ENCODE assay signal across 22 cellular contexts in the genomic region with DNA sequence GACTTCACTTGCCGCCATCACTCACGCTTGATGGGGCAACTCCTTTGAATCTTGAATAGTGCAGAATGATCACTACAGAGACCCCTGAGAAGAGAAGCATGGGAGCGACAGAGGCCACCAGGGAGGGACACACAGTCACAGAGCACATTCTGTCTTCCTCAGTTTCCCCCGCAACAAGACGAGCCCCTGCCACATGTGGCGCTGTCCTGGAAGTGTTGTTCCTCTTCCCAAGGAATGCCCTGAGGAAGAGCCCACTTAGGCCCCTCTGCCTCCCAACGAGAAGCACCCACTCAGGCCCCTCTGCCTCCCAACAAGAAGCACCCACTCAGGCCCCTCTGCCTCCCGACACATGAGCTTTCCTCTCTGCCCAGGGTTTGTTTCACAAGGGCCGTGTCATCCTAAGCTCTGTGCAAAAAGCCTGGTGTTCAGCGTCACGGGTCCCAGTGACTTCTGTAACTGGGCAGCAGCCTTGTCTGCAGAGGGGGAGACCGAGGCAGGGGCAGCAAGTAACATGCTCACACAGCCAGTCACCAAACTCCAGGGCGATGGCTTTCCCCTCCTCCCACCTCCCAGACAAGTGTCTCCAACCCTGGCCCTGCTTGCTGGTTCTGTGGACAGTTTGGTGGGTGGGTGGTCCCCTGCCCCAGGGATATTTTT. TPM values are rescaled to one million over a fixed set of nuclear protein-coding genes. Genes with fewer than 3 reads are reported as not detected.
DNase-seq lines count a peak whose midpoint lies in the region; ATAC-seq, FAIRE-seq and TF ChIP-seq lines count a peak whose summit lies in the region.
"Had no signal": no experiment of that assay in that cellular context is flagged by ENCODE, and none has a peak within 500 bp of the region (broad histone marks: within the 10 kb centered on the region; RNA-seq: fewer than 3 reads in every experiment).

No MANE protein-coding gene starts in this region.

- H3K4me2 ChIP-seq in OCI-LY1 (ENCODE audit: low read length) (peak overlapping the region; percentile 86), neural progenitor cell (no peak overlapping the region)

- H3K79me2 ChIP-seq in OCI-LY1 (ENCODE audit: insufficient read depth, low read length) (peaks cover 7% of the 10 kb centered on the region; the same call in 1 of the 2 replicates), neural progenitor cell (ENCODE audit: low read depth) (no peaks in the 10 kb centered on the region)

- H3K9me3 Mint-ChIP-seq in activated CD8-positive, alpha-beta T cell treated with anti-CD3 and anti-CD28 coated beads for 36 hours: no peaks in the 10 kb centered on the region
- H3K9me3 Mint-ChIP-seq in activated CD8-positive, alpha-beta T cell treated with anti-CD3 and anti-CD28 coated beads, Interleukin-2, amount 10 ng/mL, durations not matched to agents 7 days and 5 days (ENCODE audit: insufficient read depth): no peaks in the 10 kb centered on the region
- H3K9me3 Mint-ChIP-seq in stimulated activated memory B cell treated with anti-CD40 and anti-IgM and Interleukin-4, amounts not matched to agents 10 μg/mL and 1 μg/mL and 100 μg/mL, for 72 hours: no peaks in the 10 kb centered on the region
- no peaks in the 10 kb centered on the region for H3K9me3 Mint-ChIP-seq in neural progenitor cell
- H3K9me3 Mint-ChIP-seq: activated CD4-positive, alpha-beta T cell treated with anti-CD3 and anti-CD28 coated beads, Interleukin-2, amount 10 ng/mL, durations not matched to agents 24 days and 14 days; central memory CD8-positive, alpha-beta T cell had no signal

- H3K9me2 ChIP-seq in OCI-LY1 (ENCODE audit: low read depth, low read length): no peaks in the 10 kb centered on the region

- H3K9ac ChIP-seq in OCI-LY1 (ENCODE audit: low read length): peak overlapping the region; percentile 78
- H3K9ac ChIP-seq in kidney (ENCODE audit: low read length in 2 of 2): no peak overlapping the region
- H3K9ac ChIP-seq in neural progenitor cell: no peak overlapping the region

- peaks cover 2% of the 10 kb centered on the region for H3K36me3 Mint-ChIP-seq in activated CD8-positive, alpha-beta T cell treated with anti-CD3 and anti-CD28 coated beads for 36 hours (ENCODE audit: low read depth)
- H3K36me3 Mint-ChIP-seq in activated CD8-positive, alpha-beta T cell treated with anti-CD3 and anti-CD28 coated beads, Interleukin-2, amount 10 ng/mL, durations not matched to agents 7 days and 5 days (ENCODE audit: low read depth): peaks cover 28% of the 10 kb centered on the region
- H3K36me3 Mint-ChIP-seq in stimulated activated memory B cell treated with anti-CD40 and anti-IgM and Interleukin-4, amounts not matched to agents 10 μg/mL and 1 μg/mL and 100 μg/mL, for 72 hours: peaks cover 38% of the 10 kb centered on the region
- no peaks in the 10 kb centered on the region for H3K36me3 Mint-ChIP-seq in neural progenitor cell

- H3F3A ChIP-seq in OCI-LY1 (ENCODE audit: insufficient read depth, low read length) (no peaks in the 10 kb centered on the region), neural progenitor cell (ENCODE audit: low read depth) (no peaks in the 10 kb centered on the region)

- H3K4me1 Mint-ChIP-seq in activated CD8-positive, alpha-beta T cell treated with anti-CD3 and anti-CD28 coated beads for 36 hours (ENCODE audit: low read depth): peaks cover 22% of the 10 kb centered on the region
- peaks cover 26% of the 10 kb centered on the region for H3K4me1 Mint-ChIP-seq in activated CD8-positive, alpha-beta T cell treated with anti-CD3 and anti-CD28 coated beads, Interleukin-2, amount 10 ng/mL, durations not matched to agents 7 days and 5 days (ENCODE audit: low read depth)
- H3K4me1 Mint-ChIP-seq in stimulated activated memory B cell treated with anti-CD40 and anti-IgM and Interleukin-4, amounts not matched to agents 10 μg/mL and 1 μg/mL and 100 μg/mL, for 72 hours: peaks cover 75% of the 10 kb centered on the region
- H3K4me1 Mint-ChIP-seq in neural progenitor cell: peaks cover 44% of the 10 kb centered on the region

- ATAC-seq in activated CD8-positive, alpha-beta T cell treated with anti-CD3 and anti-CD28 coated beads for 36 hours: no peak
- ATAC-seq in activated CD8-positive, alpha-beta T cell treated with anti-CD3 and anti-CD28 coated beads, Interleukin-2, amount 10 ng/mL, durations not matched to agents 7 days and 5 days: no peak
- no peak for ATAC-seq in stimulated activated memory B cell treated with anti-CD40 and anti-IgM and Interleukin-4, amounts not matched to agents 10 μg/mL and 1 μg/mL and 100 μg/mL, for 72 hours
- ATAC-seq: SK-N-SH treated with all-trans-retinoic acid at 6 μM for 48 hours had no signal

- no peak for FAIRE-seq in kidney (lab: Jason Lieb, UNC)
- FAIRE-seq: H54, RCC 7860 had no signal

- intact Hi-C loops in activated CD8-positive, alpha-beta T cell treated with anti-CD3 and anti-CD28 coated beads for 36 hours (cut with micrococcal nuclease): no loop called here
- intact Hi-C loops in kidney (cut with DNase I): no loop called here

- TF ChIP-seq CTCF in activated CD8-positive, alpha-beta T cell treated with anti-CD3 and anti-CD28 coated beads for 36 hours (IDR thresholded peaks at IDR 0.05): no peak
- TF ChIP-seq CTCF in OCI-LY1 (IDR thresholded peaks at IDR 0.05; ENCODE audit: low read length): peak; percentile 35; the same call in 1 of the 2 replicates
- no peak for TF ChIP-seq CTCF in kidney (IDR thresholded peaks at IDR 0.05; ENCODE audit: borderline replicate concordance, extremely low read depth, insufficient read depth)
- no peak for TF ChIP-seq CTCF in neural progenitor cell (IDR thresholded peaks at IDR 0.05)

- no peak overlapping the region for H2AFZ ChIP-seq in OCI-LY1 (ENCODE audit: low read length)
- H2AFZ ChIP-seq in neural progenitor cell (replicated peaks): no peak overlapping the region

- H3K4me1 ChIP-seq in OCI-LY1 (ENCODE audit: insufficient read depth, low read length, severe bottlenecking) (peaks cover 100% of the 10 kb centered on the region), kidney (ENCODE audit: control insufficient read depth in 1 of 2, insufficient read depth in 1 of 2, low read depth in 1 of 2, low read length in 2 of 2) (peaks cover 9 to 21% of the 10 kb centered on the region in 2 donors), neural progenitor cell (peaks cover 8% of the 10 kb centered on the region)

- CTCF ChIA-PET in activated CD8-positive, alpha-beta T cell treated with anti-CD3 and anti-CD28 coated beads for 36 hours (lab: Charles Lee): no interaction called here
- CTCF ChIA-PET in activated CD8-positive, alpha-beta T cell treated with anti-CD3 and anti-CD28 coated beads, Interleukin-2, amount 10 ng/mL, durations not matched to agents 7 days and 5 days (lab: Charles Lee): interaction anchor here (6.7 kb wide), 1 partner anchor 66 kb away, joined by 56 read pairs; no protein-coding TSS in a partner anchor

- H3K4me3 ChIP-seq in OCI-LY1 (ENCODE audit: low read depth, low read length, poor library complexity, severe bottlenecking) (peak overlapping the region; percentile 65), kidney (ENCODE audit: low read length in 2 of 2) (no peak overlapping the region), neural progenitor cell (no peak overlapping the region)

- H3K27me3 ChIP-seq in OCI-LY1 (ENCODE audit: insufficient read depth, low read length) (no peaks in the 10 kb centered on the region), neural progenitor cell (no peaks in the 10 kb centered on the region)
- H3K27me3 ChIP-seq: upper lobe of left lung had no signal

- H3K27ac ChIP-seq in OCI-LY1 (ENCODE audit: low read depth, low read length, poor library complexity, severe bottlenecking) (peak overlapping the region; percentile 98), kidney (ENCODE audit: low read depth in 2 of 2, low read length in 2 of 2) (peak overlapping the region in 1 of 2 donors; percentile 20), neural progenitor cell (no peak overlapping the region)

- H3K36me3 ChIP-seq in OCI-LY1 (ENCODE audit: insufficient read depth, low read length): peaks cover 5% of the 10 kb centered on the region; the same call in 1 of the 2 replicates
- no peaks in the 10 kb centered on the region for H3K36me3 ChIP-seq in kidney (ENCODE audit: control insufficient read depth in 1 of 2, insufficient read depth in 2 of 2, low read length in 2 of 2)
- no peaks in the 10 kb centered on the region for H3K36me3 ChIP-seq in neural progenitor cell

- no peaks in the 10 kb centered on the region for H4K20me1 ChIP-seq in OCI-LY1 (ENCODE audit: insufficient read depth, low read length)
- H4K20me1 ChIP-seq in neural progenitor cell (ENCODE audit: low read depth): no peaks in the 10 kb centered on the region

- H3K27ac Mint-ChIP-seq in activated CD8-positive, alpha-beta T cell treated with anti-CD3 and anti-CD28 coated beads for 36 hours: no peak overlapping the region
- no peak overlapping the region for H3K27ac Mint-ChIP-seq in activated CD8-positive, alpha-beta T cell treated with anti-CD3 and anti-CD28 coated beads, Interleukin-2, amount 10 ng/mL, durations not matched to agents 7 days and 5 days
- H3K27ac Mint-ChIP-seq in stimulated activated memory B cell treated with anti-CD40 and anti-IgM and Interleukin-4, amounts not matched to agents 10 μg/mL and 1 μg/mL and 100 μg/mL, for 72 hours: peak overlapping the region; percentile 89
- no peak overlapping the region for H3K27ac Mint-ChIP-seq in neural progenitor cell
- H3K27ac Mint-ChIP-seq: activated CD4-positive, alpha-beta T cell treated with anti-CD3 and anti-CD28 coated beads, Interleukin-2, amount 10 ng/mL, durations not matched to agents 24 days and 14 days had no signal

- DNase-seq in activated CD8-positive, alpha-beta T cell treated with anti-CD3 and anti-CD28 coated beads for 36 hours: no peak
- no peak for DNase-seq in activated CD8-positive, alpha-beta T cell treated with anti-CD3 and anti-CD28 coated beads, Interleukin-2, amount 10 ng/mL, durations not matched to agents 7 days and 5 days
- peak; percentile 51 for DNase-seq in kidney
- no peak for DNase-seq in neural progenitor cell (ENCODE audit: low spot score)
- no peak for DNase-seq in NCI-H510A treated with DMSO at 0.1 percent for 48 hours (lab: John Stamatoyannopoulos, UW)
- no peak for DNase-seq in MV-4-11 (lab: John Stamatoyannopoulos, UW)
- DNase-seq: activated CD4-positive, alpha-beta T cell treated with anti-CD3 and anti-CD28 coated beads, Interleukin-2, amount 10 ng/mL, durations not matched to agents 24 days and 14 days; activated T-cell treated with anti-CD3 and anti-CD28 coated beads, Interleukin-2, amount 50 U/mL, for 48 hours; amniotic stem cell; Kasumi-1; NCI-H2171 treated with DMSO at 0.1 percent for 48 hours; stimulated activated CD4-positive, alpha-beta T cell treated with anti-CD3 and anti-CD28 coated beads, Interleukin-4, amount 100 ng/mL, for 4 hours; stimulated activated CD8-positive, alpha-beta memory T cell treated with anti-CD3 and anti-CD28 coated beads, Interleukin-4, amount 100 ng/mL, for 48 hours had no signal

- POLR2A ChIA-PET in activated CD8-positive, alpha-beta T cell treated with anti-CD3 and anti-CD28 coated beads for 36 hours (lab: Charles Lee): interaction anchor here (1.0 kb wide), 1 partner anchor 23 kb away, joined by 3 read pairs; no protein-coding TSS in a partner anchor
- POLR2A ChIA-PET in activated CD8-positive, alpha-beta T cell treated with anti-CD3 and anti-CD28 coated beads, Interleukin-2, amount 10 ng/mL, durations not matched to agents 7 days and 5 days (lab: Charles Lee): no interaction called here

- H3K9me3 ChIP-seq in OCI-LY1 (ENCODE audit: low read length): no peaks in the 10 kb centered on the region
- H3K9me3 ChIP-seq in kidney (ENCODE audit: control insufficient read depth in 1 of 2, low read length in 2 of 2): no peaks in the 10 kb centered on the region
- no peaks in the 10 kb centered on the region for H3K9me3 ChIP-seq in neural progenitor cell (ENCODE audit: low read depth)
- H3K9me3 ChIP-seq: upper lobe of left lung had no signal

- H3K4me3 Mint-ChIP-seq in activated CD8-positive, alpha-beta T cell treated with anti-CD3 and anti-CD28 coated beads for 36 hours: peak overlapping the region; percentile 11
- no peak overlapping the region for H3K4me3 Mint-ChIP-seq in activated CD8-positive, alpha-beta T cell treated with anti-CD3 and anti-CD28 coated beads, Interleukin-2, amount 10 ng/mL, durations not matched to agents 7 days and 5 days
- peak overlapping the region; percentile 69 for H3K4me3 Mint-ChIP-seq in stimulated activated memory B cell treated with anti-CD40 and anti-IgM and Interleukin-4, amounts not matched to agents 10 μg/mL and 1 μg/mL and 100 μg/mL, for 72 hours
- H3K4me3 Mint-ChIP-seq in neural progenitor cell: no peak overlapping the region
- H3K4me3 Mint-ChIP-seq: activated CD4-positive, alpha-beta T cell treated with anti-CD3 and anti-CD28 coated beads, Interleukin-2, amount 10 ng/mL, durations not matched to agents 24 days and 14 days; central memory CD8-positive, alpha-beta T cell had no signal

- no peaks in the 10 kb centered on the region for H3K27me3 Mint-ChIP-seq in activated CD8-positive, alpha-beta T cell treated with anti-CD3 and anti-CD28 coated beads for 36 hours
- H3K27me3 Mint-ChIP-seq in activated CD8-positive, alpha-beta T cell treated with anti-CD3 and anti-CD28 coated beads, Interleukin-2, amount 10 ng/mL, durations not matched to agents 7 days and 5 days (ENCODE audit: low read depth): no peaks in the 10 kb centered on the region
- H3K27me3 Mint-ChIP-seq in stimulated activated memory B cell treated with anti-CD40 and anti-IgM and Interleukin-4, amounts not matched to agents 10 μg/mL and 1 μg/mL and 100 μg/mL, for 72 hours: no peaks in the 10 kb centered on the region
- peaks cover 11% of the 10 kb centered on the region for H3K27me3 Mint-ChIP-seq in neural progenitor cell (ENCODE audit: insufficient read depth, low read depth)
- H3K27me3 Mint-ChIP-seq: activated CD4-positive, alpha-beta T cell treated with anti-CD3 and anti-CD28 coated beads, Interleukin-2, amount 10 ng/mL, durations not matched to agents 24 days and 14 days; central memory CD8-positive, alpha-beta T cell had no signal

RNA-seq across cellular contexts. Expression of gene SLC37A1, which starts 19.8 kb away (rescaled TPM):
- total RNA-seq in activated CD8-positive, alpha-beta T cell treated with anti-CD3 and anti-CD28 coated beads for 36 hours: 10 to 100 TPM; 12.8 to 14.9 TPM
- total RNA-seq in activated CD8-positive, alpha-beta T cell treated with anti-CD3 and anti-CD28 coated beads, Interleukin-2, amount 10 ng/mL, durations not matched to agents 7 days and 5 days: 10 to 100 TPM; 18.9 to 19.2 TPM
- total RNA-seq in kidney (21.8 TPM), neural progenitor cell (ENCODE audit: low replicate concordance) (1.2 and 6.1 TPM in 2 replicates)
- polyA plus RNA-seq in kidney (ENCODE audit: insufficient read depth, low read depth, low replicate concordance): 3.4 TPM

RNA-seq across cellular contexts. Expression of gene RSPH1, which starts 37.4 kb away (rescaled TPM):
- not detected for total RNA-seq in activated CD8-positive, alpha-beta T cell treated with anti-CD3 and anti-CD28 coated beads for 36 hours
- total RNA-seq in activated CD8-positive, alpha-beta T cell treated with anti-CD3 and anti-CD28 coated beads, Interleukin-2, amount 10 ng/mL, durations not matched to agents 7 days and 5 days: not detected
- 12.0 TPM for total RNA-seq in kidney
- polyA plus RNA-seq in kidney (ENCODE audit: insufficient read depth, low read depth, low replicate concordance): 13.0 TPM
- 0.04 and 0.34 TPM in 2 replicates for total RNA-seq in neural progenitor cell (ENCODE audit: low replicate concordance)
- total RNA-seq: A172; activated CD4-positive, alpha-beta T cell treated with anti-CD3 and anti-CD28 coated beads, Interleukin-2, amount 10 ng/mL, durations not matched to agents 24 days and 14 days; osteoblast had no signal

Comparison
In these comparisons a context has a peak if more than half of its experiments do, and no peak if none do; other contexts are left out.
1. H3K4me3 Mint-ChIP-seq: peak in activated CD8-positive, alpha-beta T cell treated with anti-CD3 and anti-CD28 coated beads for 36 hours (single experiment) and stimulated activated memory B cell treated with anti-CD40 and anti-IgM and Interleukin-4, amounts not matched to agents 10 μg/mL and 1 μg/mL and 100 μg/mL, for 72 hours (single experiment); none in activated CD8-positive, alpha-beta T cell treated with anti-CD3 and anti-CD28 coated beads, Interleukin-2, amount 10 ng/mL, durations not matched to agents 7 days and 5 days (single experiment) and neural progenitor cell (single experiment).